8 cellular contexts compared by ENCODE assay signal in the genomic region with DNA sequence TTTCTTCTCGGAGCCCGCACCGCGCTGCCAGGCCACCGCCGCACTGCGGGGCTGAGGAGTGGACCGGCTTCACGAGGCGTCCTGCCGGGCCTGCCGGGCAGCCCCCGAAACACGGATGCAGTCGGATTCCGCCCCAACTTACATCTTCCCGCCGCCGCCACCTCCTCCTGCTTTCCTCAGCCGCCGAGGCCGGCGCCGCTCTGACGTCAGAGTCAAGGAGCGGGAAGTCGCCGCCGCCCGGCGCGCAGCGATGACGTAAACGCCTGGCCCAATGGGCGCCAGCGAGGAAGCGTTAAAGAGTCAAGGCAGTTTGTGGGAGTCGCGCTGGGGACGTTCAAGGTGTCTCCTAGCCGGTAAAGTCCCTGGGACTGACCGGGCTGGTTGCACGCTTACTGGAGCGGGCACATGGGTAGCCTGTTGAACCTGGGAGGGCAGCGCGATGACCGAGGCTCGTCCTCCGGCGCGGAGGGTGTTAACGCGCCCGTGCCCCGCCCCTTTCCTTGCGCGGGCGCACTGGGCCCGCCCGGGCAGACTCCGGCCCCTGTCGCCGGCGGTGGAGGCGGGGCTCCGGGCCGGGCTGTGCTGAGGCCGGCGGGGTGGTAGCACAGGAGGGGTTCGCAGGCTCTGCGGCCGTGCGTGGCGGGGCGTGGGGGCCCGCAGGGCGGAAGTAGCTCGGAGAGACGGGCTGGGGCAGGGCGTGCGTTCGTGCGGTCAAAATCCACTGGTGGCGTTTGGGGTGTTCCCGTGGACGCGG. TPM values are rescaled to one million over a fixed set of nuclear protein-coding genes. Genes with fewer than 3 reads are reported as not detected.
A peak's percentile ranks its signal among the peaks of the same experiment; 100 is the strongest.
DNase-seq lines count a peak whose midpoint lies in the region; ATAC-seq and TF ChIP-seq lines count a peak whose summit lies in the region.

A gene with protein sequence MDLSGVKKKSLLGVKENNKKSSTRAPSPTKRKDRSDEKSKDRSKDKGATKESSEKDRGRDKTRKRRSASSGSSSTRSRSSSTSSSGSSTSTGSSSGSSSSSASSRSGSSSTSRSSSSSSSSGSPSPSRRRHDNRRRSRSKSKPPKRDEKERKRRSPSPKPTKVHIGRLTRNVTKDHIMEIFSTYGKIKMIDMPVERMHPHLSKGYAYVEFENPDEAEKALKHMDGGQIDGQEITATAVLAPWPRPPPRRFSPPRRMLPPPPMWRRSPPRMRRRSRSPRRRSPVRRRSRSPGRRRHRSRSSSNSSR (minus strand): TSS at position 214 of the 754 bp plus-strand sequence. CDS start 3,483 bp downstream, outside the sequence.

- intact Hi-C loops in PC-9 (cut with micrococcal nuclease; ENCODE audit: unreplicated experiment) (loop anchor here (1.0 to 2.0 kb wide), 2 partner anchors 45 to 161 kb away; a partner anchor contains a TSS), esophagus muscularis mucosa (cut with DNase I) (loop anchor here (10.0 kb wide), 1 partner anchor 237 kb away; no protein-coding TSS in a partner anchor)

- CTCF ChIA-PET in PC-9 (lab: Charles Lee), result no interaction called here

- peaks cover 38% of the 10 kb centered on the region for H3K4me1 Mint-ChIP-seq in activated T-cell treated with anti-CD3 and anti-CD28 coated beads, Interleukin-2, amount 50 U/mL, for 4 hours (ENCODE audit: low read depth)

- H3K27ac ChIP-seq in PC-9 (peak within 1 kb of the TSS; percentile 89), esophagus muscularis mucosa (replicated peaks in 1 of 4) (peak within 1 kb of the TSS; percentile 87 to 97 (median 92)), muscle layer of duodenum (ENCODE audit: low read length) (peak within 1 kb of the TSS; percentile 96)

- ATAC-seq in GM21717 (IDR thresholded peaks at IDR 0.05; ENCODE audit: unreplicated experiment), result peak; percentile 59
- peak; percentile 92 for ATAC-seq in activated T-cell treated with anti-CD3 and anti-CD28 coated beads, Interleukin-2, amount 50 U/mL, for 4 hours

- no peak for TF ChIP-seq CTCF in PC-9 (conservative IDR thresholded peaks at IDR 0.05)
- peak in 1 of 3 experiments; percentile 25 for TF ChIP-seq CTCF in esophagus muscularis mucosa (IDR thresholded peaks at IDR 0.05)

- H4K20me1 ChIP-seq in PC-9 (ENCODE audit: insufficient read depth), result peaks cover 40% of the 10 kb centered on the region

- under 1% methylated on average over 39 of the region's 88 CpGs for WGBS in esophagus muscularis mucosa

- DNase-seq in DMS53 treated with DMSO at 0.1 percent for 48 hours (lab: John Stamatoyannopoulos, UW; ENCODE audit: unreplicated experiment), result peak; percentile 84
- peak; percentile 98 for DNase-seq in KBM-7
- peak; percentile 83 to 96 for DNase-seq in PC-9
- DNase-seq in activated T-cell treated with anti-CD3 and anti-CD28 coated beads, Interleukin-2, amount 50 U/mL, for 4 hours, result peak; percentile 96
- DNase-seq in esophagus muscularis mucosa (ENCODE audit: extremely low spot score), result peak; percentile 99
- peak; percentile 91 for DNase-seq in stimulated activated CD8-positive, alpha-beta memory T cell treated with anti-CD3 and anti-CD28 coated beads, Interleukin-7, amount 100 ng/mL, for 24 hours (ENCODE audit: low read depth)

- H3K4me3 ChIP-seq in PC-9, result peak within 1 kb of the TSS; percentile 92
- H3K4me3 ChIP-seq in esophagus muscularis mucosa, result peak within 1 kb of the TSS; percentile 82 to 91 (median 84)
- H3K4me3 ChIP-seq in muscle layer of duodenum (ENCODE audit: low read depth in 1 of 2, low read length in 2 of 2), result peak within 1 kb of the TSS; percentile 61 to 95

- peak within 1 kb of the TSS; percentile 90 for H2AFZ ChIP-seq in PC-9

- no peak for TF ChIP-seq EP300 in esophagus muscularis mucosa (IDR thresholded peaks at IDR 0.05)

- H3K27me3 ChIP-seq in PC-9 (ENCODE audit: insufficient read depth, low read depth) (no peaks in the 10 kb centered on the region), esophagus muscularis mucosa (no peaks in the 10 kb centered on the region), muscle layer of duodenum (ENCODE audit: low read depth, low read length) (no peaks in the 10 kb centered on the region)

- H3K27me3 Mint-ChIP-seq in activated T-cell treated with anti-CD3 and anti-CD28 coated beads, Interleukin-2, amount 50 U/mL, for 4 hours (ENCODE audit: low read depth), result no peaks in the 10 kb centered on the region

- H3K4me3 Mint-ChIP-seq in activated T-cell treated with anti-CD3 and anti-CD28 coated beads, Interleukin-2, amount 50 U/mL, for 4 hours, result peak within 1 kb of the TSS; percentile 92

- H3K4me1 ChIP-seq in PC-9 (replicated peaks; ENCODE audit: insufficient read depth), result peaks cover 14% of the 10 kb centered on the region
- peaks cover 30 to 75% (median 49%) of the 10 kb centered on the region in 4 donors for H3K4me1 ChIP-seq in esophagus muscularis mucosa
- peaks cover 9 to 31% of the 10 kb centered on the region in 2 donors for H3K4me1 ChIP-seq in muscle layer of duodenum (ENCODE audit: control insufficient read depth in 1 of 2, insufficient read depth in 2 of 2, low read length in 2 of 2)

- peaks cover 9% of the 10 kb centered on the region for H3K36me3 Mint-ChIP-seq in activated T-cell treated with anti-CD3 and anti-CD28 coated beads, Interleukin-2, amount 50 U/mL, for 4 hours (ENCODE audit: insufficient read depth)

- H3K4me2 ChIP-seq in PC-9, result peak within 1 kb of the TSS; percentile 94

- BruUV-seq in PC-9 (replicated peaks; lab: Mats Ljungman, UMichigan), result no TSS peak

- H3K79me2 ChIP-seq in PC-9 (ENCODE audit: low read depth), result peaks cover 55% of the 10 kb centered on the region

- POLR2A ChIA-PET in PC-9 (lab: Charles Lee; ENCODE audit: unreplicated experiment), result interaction anchor here (0.5 kb wide), 1 partner anchor 118 kb away, joined by 4 read pairs; no protein-coding TSS in a partner anchor

- H3F3A ChIP-seq in PC-9 (ENCODE audit: insufficient read depth, low read depth), result peaks cover 25% of the 10 kb centered on the region; the same call in 1 of the 2 replicates

- H3K9me3 ChIP-seq in PC-9 (ENCODE audit: insufficient read depth, low read depth) (no peaks in the 10 kb centered on the region), esophagus muscularis mucosa (no peaks in the 10 kb centered on the region), muscle layer of duodenum (ENCODE audit: control insufficient read depth in 1 of 2, low read length in 2 of 2) (no peaks in the 10 kb centered on the region)

- H3K36me3 ChIP-seq in PC-9 (ENCODE audit: low read depth) (0 out of 2 replicates have a peak, but pooled peaks cover 3% of the 10 kb centered on the region), esophagus muscularis mucosa (peaks cover 7 to 26% (median 15%) of the 10 kb centered on the region in 4 donors), muscle layer of duodenum (ENCODE audit: control insufficient read depth in 1 of 2, insufficient read depth in 2 of 2, low read length in 2 of 2) (peaks cover 9% of the 10 kb centered on the region in 2 donors)

- no peaks in the 10 kb centered on the region for H3K9me2 ChIP-seq in PC-9 (ENCODE audit: insufficient read depth)

- in situ Hi-C loops in KBM-7 (cut with MboI; ENCODE audit: low pct_unique_long_range_greater_than_20kb, low sequenced_read_pairs), result no loop called here

- TF ChIP-seq POLR2A in esophagus muscularis mucosa (IDR thresholded peaks at IDR 0.05; ENCODE audit: low read depth), result peak; percentile 99

- H3K9me3 Mint-ChIP-seq in activated T-cell treated with anti-CD3 and anti-CD28 coated beads, Interleukin-2, amount 50 U/mL, for 4 hours, result no peaks in the 10 kb centered on the region

RNA-seq across cellular contexts. Expression of the gene that starts here (rescaled TPM):
- 229 and 250 TPM in 2 replicates for total RNA-seq in PC-9 (2021)
- 100 to 1,000 TPM; 412 to 481 (median 413) TPM for total RNA-seq in activated T-cell treated with anti-CD3 and anti-CD28 coated beads, Interleukin-2, amount 50 U/mL, for 4 hours
- 100 to 1,000 TPM; 114 to 179 (median 151) TPM for total RNA-seq in esophagus muscularis mucosa

Comparison
In these comparisons a context has a peak if more than half of its experiments do, and no peak if none do; other contexts are left out.
1. Peak in every context shown above with its lines: DNase-seq, ATAC-seq, H3K4me3 ChIP-seq and H3K27ac ChIP-seq.